In genomic region chr10:43354325-43354635, GRCh38 we compare ENCODE assay signal across 1 cellular context.
TF ChIP-seq lines count a peak whose summit lies in the region.

No MANE protein-coding gene starts in this region.

TF ChIP-seq in K562, 482 proteins besides CTCF, POLR2A, EP300 and RAD21 (continued from another document):
- TF ChIP-seq CGGBP1 (CRISPR knock-in tag; IDR thresholded peaks at IDR 0.05) (no peak), ZNF764 (CRISPR knock-in tag; IDR thresholded peaks at IDR 0.05; ENCODE audit: low read depth) (no peak), SMARCA4 (IDR thresholded peaks at IDR 0.05) (peak; percentile 70; the same call in 1 of the 2 replicates), PKNOX1 (IDR thresholded peaks at IDR 0.05) (peak; percentile 95), RCOR1 (IDR thresholded peaks at IDR 0.05; ENCODE audit: borderline replicate concordance in 1 of 2, low read depth in 2 of 2, low read length in 2 of 2) (peak in 1 of 2 experiments; percentile 89; a peak in 2 of 4 replicates), PYGO2 (tag; IDR thresholded peaks at IDR 0.05) (no peak), CTBP1 (IDR thresholded peaks at IDR 0.05; ENCODE audit: borderline replicate concordance) (0 out of 2 replicates have a peak, but pooled peaks have one; percentile 41), E2F1 (CRISPR knock-in tag; IDR thresholded peaks at IDR 0.05) (no peak), PBX2 (CRISPR knock-in tag; IDR thresholded peaks at IDR 0.05; ENCODE audit: low read depth) (peak; percentile 60), PBX2 (tag; conservative IDR thresholded peaks at IDR 0.05; ENCODE audit: low read depth) (peak; percentile 88), ARID1B (IDR thresholded peaks at IDR 0.05) (peak; percentile 46), ZNF639 (CRISPR knock-in tag; conservative IDR thresholded peaks at IDR 0.05 in 1 of 2, IDR thresholded peaks at IDR 0.05 in 1 of 2) (no peak), SMARCE1 (IDR thresholded peaks at IDR 0.05) (peak; percentile 46; the same call in 1 of the 2 replicates), DPF2 (IDR thresholded peaks at IDR 0.05) (peak; percentile 61), L3MBTL2 (IDR thresholded peaks at IDR 0.05) (no peak), ATF7 (IDR thresholded peaks at IDR 0.05) (peak; percentile 55; the same call in 1 of the 2 replicates), BRD9 (IDR thresholded peaks at IDR 0.05; ENCODE audit: low read depth, partially characterized antibody) (no peak)
